Comparison of ENCODE assay signal across 22 cellular contexts in genomic region chr12:3980504-3981272, GRCh38.
DNase-seq lines count a peak whose midpoint lies in the region; ATAC-seq lines count a peak whose summit lies in the region.
"Had no signal": no experiment of that assay in that cellular context is flagged by ENCODE, and none has a peak within 500 bp of the region (broad histone marks: within the 10 kb centered on the region; RNA-seq: fewer than 3 reads in every experiment).

No MANE protein-coding gene starts in this region.

- no peak overlapping the region for H3K4me3 Mint-ChIP-seq in activated CD4-positive, alpha-beta T cell treated with anti-CD3 and anti-CD28 coated beads for 36 hours
- H3K4me3 Mint-ChIP-seq in activated T-cell treated with anti-CD3 and anti-CD28 coated beads, Interleukin-2, amount 50 U/mL, for 72 hours, result peak overlapping the region; percentile 18 to 30
- H3K4me3 Mint-ChIP-seq in activated naive CD8-positive, alpha-beta T cell treated with anti-CD3 and anti-CD28 coated beads for 36 hours, result no peak overlapping the region
- no peak overlapping the region for H3K4me3 Mint-ChIP-seq in stimulated activated effector memory CD8-positive, alpha-beta T cell treated with anti-CD3 and anti-CD28 coated beads, Interleukin-12 subunit alpha, Interleukin-12 subunit beta, amount 100 ng/mL, for 72 hours
- H3K4me3 Mint-ChIP-seq: CD4-positive, alpha-beta memory T cell had no signal

- H3K27ac Mint-ChIP-seq in activated CD4-positive, alpha-beta T cell treated with anti-CD3 and anti-CD28 coated beads for 36 hours, result peak overlapping the region; percentile 84
- H3K27ac Mint-ChIP-seq in activated T-cell treated with anti-CD3 and anti-CD28 coated beads, Interleukin-2, amount 50 U/mL, for 72 hours, result peak overlapping the region; percentile 2
- H3K27ac Mint-ChIP-seq in activated naive CD8-positive, alpha-beta T cell treated with anti-CD3 and anti-CD28 coated beads for 36 hours, result peak overlapping the region; percentile 70
- H3K27ac Mint-ChIP-seq in stimulated activated effector memory CD8-positive, alpha-beta T cell treated with anti-CD3 and anti-CD28 coated beads, Interleukin-12 subunit alpha, Interleukin-12 subunit beta, amount 100 ng/mL, for 72 hours, result no peak overlapping the region
- H3K27ac Mint-ChIP-seq: CD4-positive, alpha-beta memory T cell had no signal

- POLR2A ChIA-PET in activated CD4-positive, alpha-beta T cell treated with anti-CD3 and anti-CD28 coated beads for 36 hours (lab: Charles Lee), result no interaction called here

- ATAC-seq in activated CD4-positive, alpha-beta T cell treated with anti-CD3 and anti-CD28 coated beads for 36 hours, result peak; percentile 70
- ATAC-seq in activated T-cell treated with anti-CD3 and anti-CD28 coated beads, Interleukin-2, amount 50 U/mL, for 72 hours (replicated peaks in 1 of 2), result peak; percentile 61 to 71
- ATAC-seq in stimulated activated effector memory CD8-positive, alpha-beta T cell treated with anti-CD3 and anti-CD28 coated beads, Interleukin-12 subunit alpha, Interleukin-12 subunit beta, amount 100 ng/mL, for 72 hours, result peak; percentile 60
- no peak for ATAC-seq in GM18868 (IDR thresholded peaks at IDR 0.05; ENCODE audit: unreplicated experiment)
- ATAC-seq: GM12878, HCT116 had no signal

- peaks cover 3% of the 10 kb centered on the region for H3K9me3 Mint-ChIP-seq in activated CD4-positive, alpha-beta T cell treated with anti-CD3 and anti-CD28 coated beads for 36 hours (ENCODE audit: low read depth)
- peaks cover 4 to 5% of the 10 kb centered on the region in 2 donors for H3K9me3 Mint-ChIP-seq in activated T-cell treated with anti-CD3 and anti-CD28 coated beads, Interleukin-2, amount 50 U/mL, for 72 hours
- H3K9me3 Mint-ChIP-seq in activated naive CD8-positive, alpha-beta T cell treated with anti-CD3 and anti-CD28 coated beads for 36 hours, result peaks cover 10% of the 10 kb centered on the region
- peaks cover 4% of the 10 kb centered on the region for H3K9me3 Mint-ChIP-seq in stimulated activated effector memory CD8-positive, alpha-beta T cell treated with anti-CD3 and anti-CD28 coated beads, Interleukin-12 subunit alpha, Interleukin-12 subunit beta, amount 100 ng/mL, for 72 hours

- intact Hi-C loops in activated CD4-positive, alpha-beta T cell treated with anti-CD3 and anti-CD28 coated beads for 36 hours (cut with DNase I, micrococcal nuclease), result no loop called here

- CTCF ChIA-PET in activated CD4-positive, alpha-beta T cell treated with anti-CD3 and anti-CD28 coated beads for 36 hours (lab: Charles Lee), result interaction anchor here (1.6 kb wide), 1 partner anchor 96 kb away, joined by 7 read pairs; no protein-coding TSS in a partner anchor

- H3K36me3 Mint-ChIP-seq in activated CD4-positive, alpha-beta T cell treated with anti-CD3 and anti-CD28 coated beads for 36 hours (ENCODE audit: low read depth), result no peaks in the 10 kb centered on the region
- H3K36me3 Mint-ChIP-seq in activated T-cell treated with anti-CD3 and anti-CD28 coated beads, Interleukin-2, amount 50 U/mL, for 72 hours (ENCODE audit: insufficient read depth in 2 of 2), result peaks cover 4 to 15% of the 10 kb centered on the region in 2 donors
- peaks cover 11% of the 10 kb centered on the region for H3K36me3 Mint-ChIP-seq in activated naive CD8-positive, alpha-beta T cell treated with anti-CD3 and anti-CD28 coated beads for 36 hours
- no peaks in the 10 kb centered on the region for H3K36me3 Mint-ChIP-seq in stimulated activated effector memory CD8-positive, alpha-beta T cell treated with anti-CD3 and anti-CD28 coated beads, Interleukin-12 subunit alpha, Interleukin-12 subunit beta, amount 100 ng/mL, for 72 hours

- peaks cover 51% of the 10 kb centered on the region for H3K4me1 Mint-ChIP-seq in activated CD4-positive, alpha-beta T cell treated with anti-CD3 and anti-CD28 coated beads for 36 hours
- H3K4me1 Mint-ChIP-seq in activated T-cell treated with anti-CD3 and anti-CD28 coated beads, Interleukin-2, amount 50 U/mL, for 72 hours (ENCODE audit: low read depth), result peaks cover 53% of the 10 kb centered on the region
- H3K4me1 Mint-ChIP-seq in activated naive CD8-positive, alpha-beta T cell treated with anti-CD3 and anti-CD28 coated beads for 36 hours, result peaks cover 37% of the 10 kb centered on the region
- H3K4me1 Mint-ChIP-seq in stimulated activated effector memory CD8-positive, alpha-beta T cell treated with anti-CD3 and anti-CD28 coated beads, Interleukin-12 subunit alpha, Interleukin-12 subunit beta, amount 100 ng/mL, for 72 hours, result peaks cover 6% of the 10 kb centered on the region

- H3K27me3 Mint-ChIP-seq in activated CD4-positive, alpha-beta T cell treated with anti-CD3 and anti-CD28 coated beads for 36 hours, result no peaks in the 10 kb centered on the region
- no peaks in the 10 kb centered on the region for H3K27me3 Mint-ChIP-seq in activated T-cell treated with anti-CD3 and anti-CD28 coated beads, Interleukin-2, amount 50 U/mL, for 72 hours (ENCODE audit: low read depth)
- H3K27me3 Mint-ChIP-seq in activated naive CD8-positive, alpha-beta T cell treated with anti-CD3 and anti-CD28 coated beads for 36 hours, result no peaks in the 10 kb centered on the region
- H3K27me3 Mint-ChIP-seq: CD4-positive, alpha-beta memory T cell had no signal

- DNase-seq in activated CD4-positive, alpha-beta T cell treated with anti-CD3 and anti-CD28 coated beads for 36 hours, result peak; percentile 30
- DNase-seq in activated CD4-positive, alpha-beta T cell treated with anti-CD3 and anti-CD28 coated beads, Interleukin-2, amount 50 U/mL, for 1 hour, result no peak
- DNase-seq in activated T-cell treated with anti-CD3 and anti-CD28 coated beads, Interleukin-2, amount 50 U/mL, for 72 hours, result no peak
- DNase-seq in activated T-cell treated with anti-CD3 and anti-CD28 coated beads, Interleukin-2, amount 50 U/mL, for 48 hours, result no peak
- no peak for DNase-seq in activated naive CD8-positive, alpha-beta T cell treated with anti-CD3 and anti-CD28 coated beads for 36 hours
- no peak for DNase-seq in stimulated activated effector memory CD8-positive, alpha-beta T cell treated with anti-CD3 and anti-CD28 coated beads, Interleukin-12 subunit alpha, Interleukin-12 subunit beta, amount 100 ng/mL, for 72 hours (ENCODE audit: low spot score in 2 of 2)
- no peak for DNase-seq in COLO829 (ENCODE audit: low spot score)
- DNase-seq: 8988T; CD4-positive, alpha-beta memory T cell; DND-41; GOT3; KBM-7; MM.1S; NCI-H1048; NCI-H1417 treated with DMSO at 0.1 percent for 48 hours; NCI-H187; NCI-H446; NCI-H526; Peyer's patch had no signal

Comparison
In these comparisons a context has a peak if more than half of its experiments do, and no peak if none do; other contexts are left out.
1. H3K4me3 Mint-ChIP-seq: peak in activated T-cell treated with anti-CD3 and anti-CD28 coated beads, Interleukin-2, amount 50 U/mL, for 72 hours (2 of 2); none in activated CD4-positive, alpha-beta T cell treated with anti-CD3 and anti-CD28 coated beads for 36 hours (single experiment), activated naive CD8-positive, alpha-beta T cell treated with anti-CD3 and anti-CD28 coated beads for 36 hours (single experiment) and stimulated activated effector memory CD8-positive, alpha-beta T cell treated with anti-CD3 and anti-CD28 coated beads, Interleukin-12 subunit alpha, Interleukin-12 subunit beta, amount 100 ng/mL, for 72 hours (single experiment).